9 cellular contexts compared by ENCODE assay signal in the genomic region with DNA sequence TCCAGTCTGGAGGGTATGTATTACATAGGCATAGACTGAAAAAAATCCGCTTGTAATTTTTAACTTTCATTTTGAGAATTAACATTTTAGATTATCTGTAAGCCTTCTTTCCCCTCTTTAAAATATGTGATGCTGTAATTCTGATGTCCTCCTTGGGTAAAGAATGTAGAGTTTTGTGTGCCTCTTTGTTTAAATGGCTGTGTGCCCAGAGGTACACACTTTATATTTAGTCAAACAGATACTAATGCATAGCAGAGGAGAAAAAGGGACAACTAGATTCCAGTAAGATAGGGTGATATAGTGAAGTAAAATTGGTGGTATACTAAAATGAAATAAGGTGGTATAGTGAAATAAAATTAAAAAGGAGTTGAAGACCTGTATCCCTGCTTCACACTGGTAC. TPM values are rescaled to one million over a fixed set of nuclear protein-coding genes. Genes with fewer than 3 reads are reported as not detected.
A peak's percentile ranks its signal among the peaks of the same experiment; 100 is the strongest.
DNase-seq lines count a peak whose midpoint lies in the region; ATAC-seq and TF ChIP-seq lines count a peak whose summit lies in the region.
"Had no signal": no experiment of that assay in that cellular context is flagged by ENCODE, and none has a peak within 500 bp of the region (broad histone marks: within the 10 kb centered on the region; RNA-seq: fewer than 3 reads in every experiment).

No MANE protein-coding gene starts in this region.

- H3K27me3 Mint-ChIP-seq in activated T-cell treated with anti-CD3 and anti-CD28 coated beads, Interleukin-2, amount 50 U/mL, for 4 hours (ENCODE audit: low read depth), result no peaks in the 10 kb centered on the region
- no peaks in the 10 kb centered on the region for H3K27me3 Mint-ChIP-seq in T-cell

- peak overlapping the region; percentile 95 to 100 for H3K27ac Mint-ChIP-seq in T-cell

- H3K36me3 ChIP-seq in skeletal muscle satellite cell (ENCODE audit: insufficient read depth, low read length) (no peaks in the 10 kb centered on the region), BE2C (no peaks in the 10 kb centered on the region)

- H3K4me3 ChIP-seq in fibroblast of pulmonary artery (replicated peaks; ENCODE audit: low read depth, low read length) (peak overlapping the region; percentile 84), skeletal muscle satellite cell (ENCODE audit: low read length) (peak overlapping the region; percentile 83), BE2C (ENCODE audit: low read depth, low read length) (no peak overlapping the region)

- POLR2A ChIA-PET in T-cell (lab: Charles Lee), result no interaction called here

- peaks cover 34% of the 10 kb centered on the region for H3K4me1 ChIP-seq in skeletal muscle satellite cell (ENCODE audit: control insufficient read depth, insufficient read depth, low read length)
- no peaks in the 10 kb centered on the region for H3K4me1 ChIP-seq in BE2C

- H3K9ac ChIP-seq in skeletal muscle satellite cell (ENCODE audit: low read depth, low read length), result peak overlapping the region; percentile 99

- no peak for TF ChIP-seq CTCF in fibroblast of pulmonary artery (IDR thresholded peaks at IDR 0.05; ENCODE audit: low read length, missing control alignments)
- no peak for TF ChIP-seq CTCF in BE2C (IDR thresholded peaks at IDR 0.05; ENCODE audit: low read depth, low read length)

- no peak for ATAC-seq in activated T-cell treated with anti-CD3 and anti-CD28 coated beads, Interleukin-2, amount 50 U/mL, for 4 hours
- ATAC-seq in T-cell (replicated peaks in 1 of 4), result no peak
- ATAC-seq: body of pancreas had no signal

- H3K4me2 ChIP-seq in skeletal muscle satellite cell (ENCODE audit: low read length), result peak overlapping the region; percentile 95

- peak overlapping the region; percentile 95 for H3K4me3 Mint-ChIP-seq in activated T-cell treated with anti-CD3 and anti-CD28 coated beads, Interleukin-2, amount 50 U/mL, for 4 hours
- H3K4me3 Mint-ChIP-seq in T-cell, result peak overlapping the region; percentile 75 to 96 (median 91)

- H3K36me3 Mint-ChIP-seq in activated T-cell treated with anti-CD3 and anti-CD28 coated beads, Interleukin-2, amount 50 U/mL, for 4 hours (ENCODE audit: insufficient read depth), result peaks cover 23% of the 10 kb centered on the region
- peaks cover 20% of the 10 kb centered on the region for H3K36me3 Mint-ChIP-seq in T-cell

- H3K4me1 Mint-ChIP-seq in activated T-cell treated with anti-CD3 and anti-CD28 coated beads, Interleukin-2, amount 50 U/mL, for 4 hours (ENCODE audit: low read depth), result peaks cover 56% of the 10 kb centered on the region
- peaks cover 56 to 72% (median 66%) of the 10 kb centered on the region in 3 donors for H3K4me1 Mint-ChIP-seq in T-cell

- no peaks in the 10 kb centered on the region for H3K9me3 Mint-ChIP-seq in activated T-cell treated with anti-CD3 and anti-CD28 coated beads, Interleukin-2, amount 50 U/mL, for 4 hours
- H3K9me3 Mint-ChIP-seq in T-cell, result no peaks in the 10 kb centered on the region

- CTCF ChIA-PET in T-cell (lab: Charles Lee), result interaction anchor here in 1 of 2 donors (0.8 kb wide), 1 partner anchor 353 kb away, joined by 3 read pairs; no protein-coding TSS in a partner anchor

- no peaks in the 10 kb centered on the region for H3K9me3 ChIP-seq in skeletal muscle satellite cell (replicated peaks; ENCODE audit: low read length)
- H3K9me3 ChIP-seq in BE2C, result no peaks in the 10 kb centered on the region
- H3K9me3 ChIP-seq: body of pancreas had no signal

- H3K27me3 ChIP-seq in skeletal muscle satellite cell (ENCODE audit: control insufficient read depth, insufficient read depth, low read length), result no peaks in the 10 kb centered on the region
- H3K27me3 ChIP-seq in BE2C, result no peaks in the 10 kb centered on the region
- H3K27me3 ChIP-seq: body of pancreas had no signal

- DNase-seq in activated T-cell treated with anti-CD3 and anti-CD28 coated beads, Interleukin-2, amount 50 U/mL, for 4 hours, result no peak
- DNase-seq in activated T-cell treated with anti-CD3 and anti-CD28 coated beads for 4 hours, result no peak
- no peak for DNase-seq in T-cell
- DNase-seq in fibroblast of pulmonary artery (ENCODE audit: low read depth), result no peak
- no peak for DNase-seq in NCI-H2029 treated with DMSO at 0.1 percent for 48 hours (lab: John Stamatoyannopoulos, UW)
- DNase-seq in BE2C, result no peak
- no peak for DNase-seq in SW480 (ENCODE audit: low spot score)
- DNase-seq: body of pancreas had no signal

RNA-seq across cellular contexts. Expression of gene FBXO38, which starts 1.3 kb away (rescaled TPM):
- total RNA-seq in activated T-cell treated with anti-CD3 and anti-CD28 coated beads, Interleukin-2, amount 50 U/mL, for 4 hours, result 10 to 100 TPM; 29.8 to 31.5 (median 30.5) TPM
- total RNA-seq in T-cell, result 10 to 100 TPM; 61.0 to 70.8 (median 66.2) TPM
- total RNA-seq in skeletal muscle satellite cell (2012; rRNA removed), result 31.0 and 47.9 TPM in 2 replicates
- 33.1 TPM for polyA plus RNA-seq in BE2C (2012; ENCODE audit: insufficient read depth, insufficient read length, low read depth)

RNA-seq across cellular contexts. Expression of gene SPINK9, which starts 49.7 kb away (rescaled TPM):
- total RNA-seq in activated T-cell treated with anti-CD3 and anti-CD28 coated beads, Interleukin-2, amount 50 U/mL, for 4 hours, result not detected
- total RNA-seq in T-cell, result not detected
- total RNA-seq in skeletal muscle satellite cell (2012; rRNA removed), result not detected in 2 replicates
- polyA plus RNA-seq in BE2C (2012; ENCODE audit: insufficient read depth, insufficient read length, low read depth), result not detected
- total RNA-seq: body of pancreas had no signal
